Comparison of ENCODE assay signal across 8 cellular contexts in genomic region chr4:156378053-156378665, GRCh38.
DNase-seq lines count a peak whose midpoint lies in the region; ATAC-seq and TF ChIP-seq lines count a peak whose summit lies in the region.

No MANE protein-coding gene starts in this region.

- ATAC-seq in left ventricle myocardium superior (no peak), lung (ENCODE audit: insufficient read depth, low FRiP score) (peak; percentile 27)

- no peaks in the 10 kb centered on the region for H3K27me3 ChIP-seq in right atrium auricular region
- no peaks in the 10 kb centered on the region for H3K27me3 ChIP-seq in lung (ENCODE audit: control insufficient read depth, insufficient read depth)

- H3K4me1 Mint-ChIP-seq in activated CD4-positive, alpha-beta T cell treated with anti-CD3 and anti-CD28 coated beads, Interleukin-2, amount 10 ng/mL, durations not matched to agents 7 days and 5 days, result no peaks in the 10 kb centered on the region

- peak; percentile 40 to 58 for TF ChIP-seq CTCF in right atrium auricular region (IDR thresholded peaks at IDR 0.05)
- TF ChIP-seq CTCF in VCaP (conservative IDR thresholded peaks at IDR 0.05), result peak; percentile 59
- no peak for TF ChIP-seq CTCF in lung (IDR thresholded peaks at IDR 0.05; ENCODE audit: control extremely low read depth, extremely low read depth)

- H3K4me3 ChIP-seq in right atrium auricular region, result no peak overlapping the region
- H3K4me3 ChIP-seq in lung, result no peak overlapping the region

- 62 to 78% methylated on average over 8 of the region's 8 CpGs for WGBS in lung, 2 donors

- no peaks in the 10 kb centered on the region for H3K36me3 Mint-ChIP-seq in activated CD4-positive, alpha-beta T cell treated with anti-CD3 and anti-CD28 coated beads, Interleukin-2, amount 10 ng/mL, durations not matched to agents 7 days and 5 days (ENCODE audit: low read depth)

- no peaks in the 10 kb centered on the region for H3K4me1 ChIP-seq in right atrium auricular region
- no peaks in the 10 kb centered on the region for H3K4me1 ChIP-seq in lung (ENCODE audit: control insufficient read depth in 2 of 2, insufficient read depth in 2 of 2, low read length in 2 of 2)

- intact Hi-C loops in left ventricle myocardium superior (cut with micrococcal nuclease), result no loop called here

- H3K27ac Mint-ChIP-seq in activated CD4-positive, alpha-beta T cell treated with anti-CD3 and anti-CD28 coated beads, Interleukin-2, amount 10 ng/mL, durations not matched to agents 7 days and 5 days, result no peak overlapping the region

- no peak overlapping the region for H3K27ac ChIP-seq in right atrium auricular region
- H3K27ac ChIP-seq in VCaP, result no peak overlapping the region
- no peak overlapping the region for H3K27ac ChIP-seq in lung (ENCODE audit: low read depth in 1 of 2, low read length in 1 of 2)

- no peak overlapping the region for H3K4me3 Mint-ChIP-seq in activated CD4-positive, alpha-beta T cell treated with anti-CD3 and anti-CD28 coated beads, Interleukin-2, amount 10 ng/mL, durations not matched to agents 7 days and 5 days

- H3K9me3 ChIP-seq in right atrium auricular region, result no peaks in the 10 kb centered on the region
- no peaks in the 10 kb centered on the region for H3K9me3 ChIP-seq in lung (ENCODE audit: control insufficient read depth in 2 of 2, insufficient read depth in 1 of 2, low read length in 1 of 2)

- POLR2A ChIA-PET in activated CD4-positive, alpha-beta T cell treated with anti-CD3 and anti-CD28 coated beads, Interleukin-2, amount 10 ng/mL, durations not matched to agents 7 days and 5 days (lab: Charles Lee), result no interaction called here

- H3K9me3 Mint-ChIP-seq in activated CD4-positive, alpha-beta T cell treated with anti-CD3 and anti-CD28 coated beads, Interleukin-2, amount 10 ng/mL, durations not matched to agents 7 days and 5 days, result no peaks in the 10 kb centered on the region

- DNase-seq in right atrium auricular region (ENCODE audit: low spot score) (no peak), left ventricle myocardium superior (no peak), HPDE6-E6E7 (ENCODE audit: extremely low spot score) (peak; percentile 2), lung (ENCODE audit: low spot score) (no peak), superior temporal gyrus (ENCODE audit: extremely low spot score) (no peak), dedifferentiated amniotic fluid mesenchymal stem cell (ENCODE audit: extremely low spot score) (no peak)
- DNase-seq in activated CD4-positive, alpha-beta T cell treated with anti-CD3 and anti-CD28 coated beads, Interleukin-2, amount 10 ng/mL, durations not matched to agents 7 days and 5 days, result no peak

- H3K36me3 ChIP-seq in right atrium auricular region (no peaks in the 10 kb centered on the region), lung (ENCODE audit: control insufficient read depth in 2 of 2, insufficient read depth in 2 of 2, low read length in 2 of 2) (no peaks in the 10 kb centered on the region)

- CTCF ChIA-PET in activated CD4-positive, alpha-beta T cell treated with anti-CD3 and anti-CD28 coated beads, Interleukin-2, amount 10 ng/mL, durations not matched to agents 7 days and 5 days (lab: Charles Lee), result no interaction called here

- no peaks in the 10 kb centered on the region for H3K27me3 Mint-ChIP-seq in activated CD4-positive, alpha-beta T cell treated with anti-CD3 and anti-CD28 coated beads, Interleukin-2, amount 10 ng/mL, durations not matched to agents 7 days and 5 days
